In genomic region chr2:9951522-9952285, GRCh38 we compare ENCODE assay signal across 8 cellular contexts. TPM values are rescaled to one million over a fixed set of nuclear protein-coding genes. Genes with fewer than 3 reads are reported as not detected.
A peak's percentile ranks its signal among the peaks of the same experiment; 100 is the strongest.
DNase-seq lines count a peak whose midpoint lies in the region; ATAC-seq and TF ChIP-seq lines count a peak whose summit lies in the region.

A gene with protein sequence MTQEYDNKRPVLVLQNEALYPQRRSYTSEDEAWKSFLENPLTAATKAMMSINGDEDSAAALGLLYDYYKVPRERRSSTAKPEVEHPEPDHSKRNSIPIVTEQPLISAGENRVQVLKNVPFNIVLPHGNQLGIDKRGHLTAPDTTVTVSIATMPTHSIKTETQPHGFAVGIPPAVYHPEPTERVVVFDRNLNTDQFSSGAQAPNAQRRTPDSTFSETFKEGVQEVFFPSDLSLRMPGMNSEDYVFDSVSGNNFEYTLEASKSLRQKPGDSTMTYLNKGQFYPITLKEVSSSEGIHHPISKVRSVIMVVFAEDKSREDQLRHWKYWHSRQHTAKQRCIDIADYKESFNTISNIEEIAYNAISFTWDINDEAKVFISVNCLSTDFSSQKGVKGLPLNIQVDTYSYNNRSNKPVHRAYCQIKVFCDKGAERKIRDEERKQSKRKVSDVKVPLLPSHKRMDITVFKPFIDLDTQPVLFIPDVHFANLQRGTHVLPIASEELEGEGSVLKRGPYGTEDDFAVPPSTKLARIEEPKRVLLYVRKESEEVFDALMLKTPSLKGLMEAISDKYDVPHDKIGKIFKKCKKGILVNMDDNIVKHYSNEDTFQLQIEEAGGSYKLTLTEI (plus strand): TSS chr2:9951693. CDS start chr2:9951834, 141 bp downstream.

- H3K4me1 Mint-ChIP-seq in Caco-2 (ENCODE audit: low read depth, unreplicated experiment) = peaks cover 14% of the 10 kb centered on the region

- H3K27ac ChIP-seq in HUES64 (ENCODE audit: low read depth, low read length) = no peak within 1 kb of the TSS
- H3K27ac ChIP-seq in OCI-LY1 (ENCODE audit: low read depth, low read length, poor library complexity, severe bottlenecking) = no peak within 1 kb of the TSS

- under 1% methylated on average over 111 of the region's 111 CpGs for WGBS in HUES64

- H3K4me1 ChIP-seq in Caco-2 = peaks cover 23% of the 10 kb centered on the region
- H3K4me1 ChIP-seq in HUES64 (ENCODE audit: insufficient read depth, low read length) = no peaks in the 10 kb centered on the region
- peaks cover 17% of the 10 kb centered on the region for H3K4me1 ChIP-seq in OCI-LY1 (ENCODE audit: insufficient read depth, low read length, severe bottlenecking)

- H3K9me3 ChIP-seq in Caco-2 (no peaks in the 10 kb centered on the region), HUES64 (ENCODE audit: insufficient read depth, low read depth, low read length) (no peaks in the 10 kb centered on the region), OCI-LY1 (ENCODE audit: low read length) (no peaks in the 10 kb centered on the region)

- H2AFZ ChIP-seq in OCI-LY1 (ENCODE audit: low read length) = peak within 1 kb of the TSS; percentile 35; the same call in 1 of the 2 replicates

- peak within 1 kb of the TSS; percentile 79 for H3K4me3 Mint-ChIP-seq in Caco-2 (ENCODE audit: unreplicated experiment)

- no peaks in the 10 kb centered on the region for H3K27me3 ChIP-seq in Caco-2 (replicated peaks; ENCODE audit: control insufficient read depth, insufficient read depth, low read length)
- H3K27me3 ChIP-seq in HUES64 (ENCODE audit: insufficient read depth, low read length) = peaks cover 58% of the 10 kb centered on the region
- no peaks in the 10 kb centered on the region for H3K27me3 ChIP-seq in OCI-LY1 (ENCODE audit: insufficient read depth, low read length)

- peak; percentile 92 to 98 for DNase-seq in Caco-2
- DNase-seq in activated T-cell treated with anti-CD3 and anti-CD28 coated beads for 1 hour (ENCODE audit: low read depth) = peak; percentile 88
- DNase-seq in epithelial cell of esophagus (ENCODE audit: low read depth) = peak; percentile 96
- peak; percentile 88 for DNase-seq in middle frontal gyrus (ENCODE audit: extremely low spot score, low spot score)
- DNase-seq in stimulated activated CD8-positive, alpha-beta memory T cell treated with anti-CD3 and anti-CD28 coated beads, Interleukin-15, amount 100 ng/mL, for 48 hours (ENCODE audit: low read depth in 2 of 2) = peak; percentile 85 to 89

- peak within 1 kb of the TSS; percentile 93 for H3K4me2 ChIP-seq in OCI-LY1 (ENCODE audit: low read length)

- H3K4me3 ChIP-seq in Caco-2 (ENCODE audit: low read depth, low read length) = peak within 1 kb of the TSS; percentile 86
- H3K4me3 ChIP-seq in HUES64 (ENCODE audit: low read length) = peak within 1 kb of the TSS; percentile 72
- peak within 1 kb of the TSS; percentile 89 for H3K4me3 ChIP-seq in OCI-LY1 (ENCODE audit: low read depth, low read length, poor library complexity, severe bottlenecking)
- peak within 1 kb of the TSS; percentile 77 for H3K4me3 ChIP-seq in epithelial cell of esophagus (ENCODE audit: low read length)

- no peaks in the 10 kb centered on the region for H3K79me2 ChIP-seq in OCI-LY1 (ENCODE audit: insufficient read depth, low read length)

- H4K20me1 ChIP-seq in OCI-LY1 (ENCODE audit: insufficient read depth, low read length) = no peaks in the 10 kb centered on the region

- TF ChIP-seq CTCF in Caco-2 (IDR thresholded peaks at IDR 0.05; ENCODE audit: insufficient read depth in 1 of 2, low read depth in 1 of 2, low read length in 1 of 2, severe bottlenecking in 1 of 2, unreplicated experiment in 1 of 2) (no peak), OCI-LY1 (IDR thresholded peaks at IDR 0.05; ENCODE audit: low read length) (no peak), epithelial cell of esophagus (IDR thresholded peaks at IDR 0.05; ENCODE audit: insufficient read depth, low read depth, low read length, missing control alignments) (no peak)

- H3F3A ChIP-seq in OCI-LY1 (ENCODE audit: insufficient read depth, low read length) = no peaks in the 10 kb centered on the region

- no peaks in the 10 kb centered on the region for H3K9me2 ChIP-seq in OCI-LY1 (ENCODE audit: low read depth, low read length)

- intact Hi-C loops in Caco-2 (cut with micrococcal nuclease; ENCODE audit: unreplicated experiment) = loop anchor here (5.0 kb wide), 2 partner anchors 109 to 154 kb away; partner anchors contain the start of gene TAF1B

- H3K36me3 ChIP-seq in Caco-2 (ENCODE audit: control insufficient read depth, insufficient read depth, low read length) (no peaks in the 10 kb centered on the region; the same call in none of the 2 replicates), HUES64 (ENCODE audit: insufficient read depth, low read length) (no peaks in the 10 kb centered on the region), OCI-LY1 (ENCODE audit: insufficient read depth, low read length) (no peaks in the 10 kb centered on the region)

- H3K9ac ChIP-seq in HUES64 (ENCODE audit: low read depth, low read length) (peak within 1 kb of the TSS; percentile 34; the same call in 1 of the 2 replicates), OCI-LY1 (ENCODE audit: low read length) (peak within 1 kb of the TSS; percentile 81)

- H3K27ac Mint-ChIP-seq in Caco-2 (ENCODE audit: unreplicated experiment) = peak within 1 kb of the TSS; percentile 7

- peaks cover 4% of the 10 kb centered on the region for H3K27me3 Mint-ChIP-seq in Caco-2 (ENCODE audit: insufficient read depth, unreplicated experiment)

- no peaks in the 10 kb centered on the region for H3K9me3 Mint-ChIP-seq in Caco-2 (ENCODE audit: unreplicated experiment)

- H3K36me3 Mint-ChIP-seq in Caco-2 (ENCODE audit: insufficient read depth, unreplicated experiment) = peaks cover 9% of the 10 kb centered on the region

- BruUV-seq in Caco-2 (replicated peaks; lab: Mats Ljungman, UMichigan) = no TSS peak

- peak; percentile 96 for ATAC-seq in GM21528 (IDR thresholded peaks at IDR 0.05; ENCODE audit: low FRiP score, unreplicated experiment)

- CTCF ChIA-PET in Caco-2 (lab: Charles Lee) = interaction anchor here (0.6 kb wide), 1 partner anchor 56 kb away, joined by 3 read pairs; no protein-coding TSS in a partner anchor

- POLR2A ChIA-PET in Caco-2 (lab: Charles Lee) = no interaction called here

RNA-seq across cellular contexts. Expression of the gene that starts here (rescaled TPM):
- 10.5 and 11.6 TPM in 2 replicates for total RNA-seq in Caco-2 (2022)
- 1.5 TPM for polyA plus RNA-seq in HUES64 (2013, experiment 1 of 2)
- polyA plus RNA-seq in HUES64 (2013, experiment 2 of 2) = 1.9 TPM
